In the genomic region with DNA sequence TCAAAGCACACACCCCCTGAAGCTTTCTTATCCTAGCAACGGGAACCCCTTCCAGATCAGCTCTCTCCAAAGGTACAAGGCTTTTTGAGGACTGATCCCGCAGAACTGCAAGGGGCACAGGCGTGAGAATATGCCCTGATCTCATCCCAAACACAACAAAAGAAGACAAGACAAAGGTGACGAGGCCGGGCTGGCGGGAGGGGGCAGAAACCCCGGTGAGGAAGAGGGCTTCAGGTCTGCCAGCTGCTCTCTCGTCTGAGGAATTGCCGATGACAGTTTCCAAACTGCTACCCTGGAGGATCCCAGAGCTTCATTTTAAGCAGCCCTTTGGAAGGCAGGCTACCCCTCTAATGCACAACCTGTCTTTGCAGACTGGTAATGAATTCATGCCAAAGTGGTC, we compare ENCODE assay signal across 9 cellular contexts. TPM values are rescaled to one million over a fixed set of nuclear protein-coding genes. Genes with fewer than 3 reads are reported as not detected.
DNase-seq lines count a peak whose midpoint lies in the region; ATAC-seq and TF ChIP-seq lines count a peak whose summit lies in the region.
"Had no signal": no experiment of that assay in that cellular context is flagged by ENCODE, and none has a peak within 500 bp of the region (broad histone marks: within the 10 kb centered on the region; RNA-seq: fewer than 3 reads in every experiment).

No MANE protein-coding gene starts in this region.

- H3K9ac ChIP-seq in SK-N-SH (peak overlapping the region; percentile 98; the same call in 1 of the 2 replicates), smooth muscle cell (ENCODE audit: low read depth) (no peak overlapping the region)

- peak overlapping the region; percentile 80 for H3K4me2 ChIP-seq in SK-N-SH
- H3K4me2 ChIP-seq in smooth muscle cell = peak overlapping the region; percentile 84

- peaks cover 6 to 17% of the 10 kb centered on the region in 2 experiments for H3K36me3 ChIP-seq in SK-N-SH (replicated peaks in 1 of 2; ENCODE audit: control insufficient read depth in 1 of 2, insufficient read depth in 2 of 2, low read length in 1 of 2)
- peaks cover 73% of the 10 kb centered on the region for H3K36me3 ChIP-seq in WERI-Rb-1
- no peaks in the 10 kb centered on the region for H3K36me3 ChIP-seq in smooth muscle cell (ENCODE audit: low read depth)

- TF ChIP-seq EP300 in SK-N-SH (IDR thresholded peaks at IDR 0.05; ENCODE audit: borderline replicate concordance in 1 of 2, low read depth in 1 of 2, low read length in 1 of 2) = no peak

- H3K79me2 ChIP-seq in SK-N-SH (ENCODE audit: insufficient read depth) (peaks cover 78% of the 10 kb centered on the region), smooth muscle cell (ENCODE audit: low read depth) (peaks cover 54% of the 10 kb centered on the region)

- WGBS in SK-N-SH (ENCODE audit: low lambda C conversion rate) = 81% methylated on average over 7 of the region's 9 CpGs
- 71% methylated on average over 9 of the region's 9 CpGs for WGBS in smooth muscle cell (ENCODE audit: low lambda C conversion rate)

- DNase-seq in SK-N-SH (no peak), WERI-Rb-1 (no peak), fibroblast of villous mesenchyme (ENCODE audit: low read depth) (no peak), smooth muscle cell (lab: John Stamatoyannopoulos, UW; ENCODE audit: unreplicated experiment) (no peak), DMS79 (lab: John Stamatoyannopoulos, UW) (no peak), ecto neural progenitor cell (ENCODE audit: low spot score) (no peak)
- DNase-seq: testis had no signal

- CTCF ChIA-PET in SK-N-SH (lab: Yijun Ruan, JAX) = interaction anchor here (0.6 to 11.6 kb wide), 7 partner anchors 10 to 405 kb away, joined by 3 to 179 read pairs (median 6); a partner anchor contains a TSS

- H3K27me3 ChIP-seq in SK-N-SH (ENCODE audit: insufficient read depth) (no peaks in the 10 kb centered on the region), WERI-Rb-1 (ENCODE audit: insufficient read depth, low read depth, severe bottlenecking) (peaks cover 16% of the 10 kb centered on the region), smooth muscle cell (ENCODE audit: low read depth) (no peaks in the 10 kb centered on the region)
- H3K27me3 ChIP-seq: testis had no signal

- H3K4me1 ChIP-seq in SK-N-SH (ENCODE audit: control insufficient read depth in 1 of 2, insufficient read depth in 2 of 2, low read depth in 1 of 2, low read length in 1 of 2) = peaks cover 16 to 37% of the 10 kb centered on the region in 2 experiments; a peak in 2 of 4 replicates
- H3K4me1 ChIP-seq in smooth muscle cell (ENCODE audit: low read depth) = no peaks in the 10 kb centered on the region

- H2AFZ ChIP-seq in SK-N-SH (ENCODE audit: low read depth) = no peak overlapping the region
- H2AFZ ChIP-seq in smooth muscle cell (ENCODE audit: low read depth) = no peak overlapping the region

- no peaks in the 10 kb centered on the region for H3K9me2 ChIP-seq in SK-N-SH

- TF ChIP-seq CTCF in SK-N-SH (IDR thresholded peaks at IDR 0.05) (no peak), WERI-Rb-1 (IDR thresholded peaks at IDR 0.05; ENCODE audit: low read depth, low read length) (no peak), fibroblast of villous mesenchyme (IDR thresholded peaks at IDR 0.05; ENCODE audit: insufficient read depth, low read depth, low read length) (no peak), smooth muscle cell (IDR thresholded peaks at IDR 0.05; ENCODE audit: borderline replicate concordance, insufficient read depth, poor library complexity, severe bottlenecking) (no peak)

- H3K27ac ChIP-seq in SK-N-SH (ENCODE audit: low read depth in 2 of 2, low read length in 1 of 2) = no peak overlapping the region
- H3K27ac ChIP-seq in WERI-Rb-1 = peak overlapping the region; percentile 64
- no peak overlapping the region for H3K27ac ChIP-seq in smooth muscle cell (ENCODE audit: low read depth)

- H3F3A ChIP-seq in SK-N-SH (replicated peaks; ENCODE audit: insufficient read depth) (peaks cover 6% of the 10 kb centered on the region), smooth muscle cell (ENCODE audit: low read depth) (no peaks in the 10 kb centered on the region)

- ATAC-seq in SK-N-SH treated with all-trans-retinoic acid at 6 μM for 48 hours (no peak), HG03354 (IDR thresholded peaks at IDR 0.05; ENCODE audit: poor library complexity, severe bottlenecking, unreplicated experiment) (no peak)

- no peak for TF ChIP-seq RAD21 in SK-N-SH (IDR thresholded peaks at IDR 0.05; ENCODE audit: low read length)

- H4K20me1 ChIP-seq in SK-N-SH (ENCODE audit: insufficient read depth) = peaks cover 67% of the 10 kb centered on the region
- H4K20me1 ChIP-seq in smooth muscle cell (ENCODE audit: low read depth) = peaks cover 73% of the 10 kb centered on the region

- H3K9me3 ChIP-seq in SK-N-SH (no peaks in the 10 kb centered on the region), WERI-Rb-1 (ENCODE audit: severe bottlenecking) (peaks cover 4% of the 10 kb centered on the region), smooth muscle cell (replicated peaks; ENCODE audit: low read depth) (no peaks in the 10 kb centered on the region)
- H3K9me3 ChIP-seq: testis had no signal

- POLR2A ChIA-PET in SK-N-SH (lab: Yijun Ruan, JAX) = no interaction called here

- H3K4me3 ChIP-seq in SK-N-SH (ENCODE audit: low read depth in 2 of 2, low read length in 1 of 2) = peak overlapping the region; percentile 90 to 98; a peak in 2 of 4 replicates
- peak overlapping the region; percentile 92; the same call in 1 of the 2 replicates for H3K4me3 ChIP-seq in WERI-Rb-1 (ENCODE audit: low read depth, low read length)
- peak overlapping the region; percentile 88 for H3K4me3 ChIP-seq in fibroblast of villous mesenchyme (ENCODE audit: low read depth, low read length)
- H3K4me3 ChIP-seq in smooth muscle cell = peak overlapping the region; percentile 72

TF ChIP-seq in SK-N-SH treated with all-trans-retinoic acid at 6 μM for 48 hours, 23 proteins besides CTCF, POLR2A, EP300 and RAD21:
- TF ChIP-seq BACH2 (CRISPR knock-in tag; IDR thresholded peaks at IDR 0.05; ENCODE audit: borderline replicate concordance) (no peak), CSDC2 (CRISPR knock-in tag; IDR thresholded peaks at IDR 0.05) (no peak), ARNTL (CRISPR knock-in tag; IDR thresholded peaks at IDR 0.05; ENCODE audit: borderline replicate concordance, low read depth) (no peak), ISL1 (CRISPR knock-in tag; IDR thresholded peaks at IDR 0.05) (no peak)

RNA-seq across cellular contexts. Expression of a gene that starts 3.4 kb away (rescaled TPM):
- polyA plus RNA-seq in SK-N-SH (2012; rRNA removed) (4.7 and 9.5 TPM in 2 replicates), smooth muscle cell (22.8 and 28.0 TPM in 2 replicates)
- 5.9 and 8.1 TPM in 2 replicates for polyA plus RNA-seq in SK-N-SH (2012; cell fraction: cytosol; rRNA removed)
- polyA plus RNA-seq in SK-N-SH (2012; cell fraction: nucleus; rRNA removed) = 27.0 and 39.1 TPM in 2 replicates
- total RNA-seq in fibroblast of villous mesenchyme (28.1 and 28.3 TPM in 2 replicates), smooth muscle cell (23.3 and 23.7 TPM in 2 replicates)

RNA-seq across cellular contexts. Expression of a gene that starts 4.3 kb away (rescaled TPM):
- polyA plus RNA-seq in SK-N-SH (2012; rRNA removed) (9.4 and 10.9 TPM in 2 replicates), smooth muscle cell (9.8 and 11.2 TPM in 2 replicates)
- 4.6 and 6.8 TPM in 2 replicates for polyA plus RNA-seq in SK-N-SH (2012; cell fraction: cytosol; rRNA removed)
- 7.8 and 9.4 TPM in 2 replicates for polyA plus RNA-seq in SK-N-SH (2012; cell fraction: nucleus; rRNA removed)
- total RNA-seq in fibroblast of villous mesenchyme (5.2 and 7.1 TPM in 2 replicates), smooth muscle cell (5.0 and 6.2 TPM in 2 replicates)

RNA-seq across cellular contexts. Expression of a gene that starts 23.8 kb away (rescaled TPM):
- polyA plus RNA-seq in SK-N-SH (2012; rRNA removed) (0.90 and 1.0 TPM in 2 replicates), smooth muscle cell (0.11 and 0.43 TPM in 2 replicates)
- 0.45 and 0.56 TPM in 2 replicates for polyA plus RNA-seq in SK-N-SH (2012; cell fraction: cytosol; rRNA removed)
- 3.0 and 3.2 TPM in 2 replicates for polyA plus RNA-seq in SK-N-SH (2012; cell fraction: nucleus; rRNA removed)
- total RNA-seq in fibroblast of villous mesenchyme (4.3 and 12.6 TPM in 2 replicates), smooth muscle cell (not detected in 2 replicates)

RNA-seq across cellular contexts. Expression of a gene that starts 33.4 kb away (rescaled TPM):
- polyA plus RNA-seq in SK-N-SH (2012; rRNA removed) (192 and 229 TPM in 2 replicates), smooth muscle cell (124 and 149 TPM in 2 replicates)
- 193 and 253 TPM in 2 replicates for polyA plus RNA-seq in SK-N-SH (2012; cell fraction: cytosol; rRNA removed)
- polyA plus RNA-seq in SK-N-SH (2012; cell fraction: nucleus; rRNA removed) = 502 and 579 TPM in 2 replicates
- total RNA-seq in fibroblast of villous mesenchyme (59.9 and 62.2 TPM in 2 replicates), smooth muscle cell (80.1 and 81.2 TPM in 2 replicates)

RNA-seq across cellular contexts. Expression of a gene that starts 42.2 kb away (rescaled TPM):
- 1.6 and 2.2 TPM in 2 replicates for polyA plus RNA-seq in SK-N-SH (2012; rRNA removed)
- polyA plus RNA-seq in SK-N-SH (2012; cell fraction: cytosol; rRNA removed) = 0.45 and 0.94 TPM in 2 replicates
- 15.6 and 25.4 TPM in 2 replicates for polyA plus RNA-seq in SK-N-SH (2012; cell fraction: nucleus; rRNA removed)
- 3.0 and 5.2 TPM in 2 replicates for total RNA-seq in fibroblast of villous mesenchyme
- 7.6 and 10.9 TPM in 2 replicates for total RNA-seq in smooth muscle cell
- 11.5 and 15.5 TPM in 2 replicates for polyA plus RNA-seq in smooth muscle cell
